In genomic region chr18:8858888-8859511, GRCh38 we compare ENCODE assay signal across 10 cellular contexts.
A peak's percentile ranks its signal among the peaks of the same experiment; 100 is the strongest.
DNase-seq lines count a peak whose midpoint lies in the region; ATAC-seq and TF ChIP-seq lines count a peak whose summit lies in the region.
"Had no signal": no experiment of that assay in that cellular context is flagged by ENCODE, and none has a peak within 500 bp of the region (broad histone marks: within the 10 kb centered on the region; RNA-seq: fewer than 3 reads in every experiment).

No MANE protein-coding gene starts in this region.

- TF ChIP-seq CTCF in RWPE2 (IDR thresholded peaks at IDR 0.05; ENCODE audit: poor library complexity, severe bottlenecking), result no peak
- TF ChIP-seq CTCF in fibroblast of villous mesenchyme (IDR thresholded peaks at IDR 0.05; ENCODE audit: insufficient read depth, low read depth, low read length), result no peak

- DNase-seq in H4 (ENCODE audit: low spot score), result peak; percentile 92
- no peak for DNase-seq in RWPE2 (ENCODE audit: low spot score)
- peak; percentile 97 for DNase-seq in fibroblast of villous mesenchyme (ENCODE audit: low read depth)
- DNase-seq in skeletal muscle cell (ENCODE audit: low read depth), result peak; percentile 92
- no peak for DNase-seq in KBM-7
- no peak for DNase-seq in T1000 (lab: John Stamatoyannopoulos, UW)
- no peak for DNase-seq in NCI-H345 (lab: John Stamatoyannopoulos, UW)

- peaks cover 16% of the 10 kb centered on the region for H3K4me1 ChIP-seq in RWPE2 (ENCODE audit: insufficient read depth, poor library complexity, severe bottlenecking)

- H3K27me3 ChIP-seq in RWPE2 (ENCODE audit: insufficient read depth, poor library complexity, severe bottlenecking), result no peaks in the 10 kb centered on the region
- H3K27me3 ChIP-seq: cardiac muscle cell, neutrophil had no signal

- in situ Hi-C loops in KBM-7 (cut with MboI; ENCODE audit: low pct_unique_long_range_greater_than_20kb, low sequenced_read_pairs), result no loop called here

- ATAC-seq in RWPE2 (ENCODE audit: low read depth), result peak; percentile 96
- ATAC-seq in HG02885 (IDR thresholded peaks at IDR 0.05; ENCODE audit: poor library complexity, unreplicated experiment), result no peak

- H3K27ac ChIP-seq in RWPE2 (ENCODE audit: poor library complexity, severe bottlenecking), result no peak overlapping the region
- H3K27ac ChIP-seq: cardiac muscle cell, neutrophil had no signal

- H3K4me3 ChIP-seq in RWPE2 (ENCODE audit: severe bottlenecking) (no peak overlapping the region), fibroblast of villous mesenchyme (ENCODE audit: low read depth, low read length) (no peak overlapping the region), skeletal muscle cell (ENCODE audit: low read depth, low read length) (no peak overlapping the region)
- H3K4me3 ChIP-seq: cardiac muscle cell had no signal

- no peaks in the 10 kb centered on the region for H3K9me3 ChIP-seq in RWPE2 (ENCODE audit: severe bottlenecking)
- H3K9me3 ChIP-seq: neutrophil had no signal

- H3K36me3 ChIP-seq in RWPE2 (ENCODE audit: low read depth), result no peaks in the 10 kb centered on the region
- H3K36me3 ChIP-seq: cardiac muscle cell, neutrophil had no signal

Comparison
In these comparisons a context has a peak if more than half of its experiments do, and no peak if none do; other contexts are left out.
1. DNase-seq: peak in H4 (single experiment), fibroblast of villous mesenchyme (single experiment) and skeletal muscle cell (single experiment); none in RWPE2 (single experiment), KBM-7 (single experiment), T1000 (single experiment) and NCI-H345 (single experiment).